In genomic region chr21:25573409-25574206, GRCh38 we compare ENCODE assay signal across 8 cellular contexts. TPM values are rescaled to one million over a fixed set of nuclear protein-coding genes. Genes with fewer than 3 reads are reported as not detected.
A peak's percentile ranks its signal among the peaks of the same experiment; 100 is the strongest.
DNase-seq lines count a peak whose midpoint lies in the region; ATAC-seq and TF ChIP-seq lines count a peak whose summit lies in the region.

No MANE protein-coding gene starts in this region.

- no peak overlapping the region for H3K27ac ChIP-seq in tibial nerve

- peaks cover 0 to 23% (median 2%) of the 10 kb centered on the region in 4 donors for H3K4me1 ChIP-seq in tibial nerve

- ATAC-seq in HG03342 (IDR thresholded peaks at IDR 0.05; ENCODE audit: unreplicated experiment) (peak; percentile 22), omental fat pad (ENCODE audit: low FRiP score) (peak; percentile 94)

- no peak overlapping the region for H3K4me3 ChIP-seq in tibial nerve

- no peaks in the 10 kb centered on the region for H3K27me3 ChIP-seq in tibial nerve

- no peak for TF ChIP-seq CTCF in omental fat pad (IDR thresholded peaks at IDR 0.05)
- no peak for TF ChIP-seq CTCF in tibial nerve (IDR thresholded peaks at IDR 0.05)

- no peak for TF ChIP-seq EP300 in tibial nerve (IDR thresholded peaks at IDR 0.05)

- H3K9me3 ChIP-seq in tibial nerve: no peaks in the 10 kb centered on the region

- no peak for TF ChIP-seq POLR2A in tibial nerve (IDR thresholded peaks at IDR 0.05)

- WGBS in tibial nerve, 2 donors: 55 to 56% methylated on average over 6 of the region's 6 CpGs

- peaks cover 0 to 19% (median 0%) of the 10 kb centered on the region in 3 donors for H3K36me3 ChIP-seq in tibial nerve

- DNase-seq in activated gamma-delta T cell treated with Interleukin-2 at 50 U/mL for 16 hours (peak; percentile 14), activated gamma-delta T cell (lab: John Stamatoyannopoulos, UW) (no peak), T-helper 1 cell (peak in 4 of 5 donors; percentile 19 to 79 (median 28)), brain pericyte (ENCODE audit: low read depth, low spot score) (peak; percentile 36), omental fat pad (ENCODE audit: low spot score) (no peak), NCI-H2171 treated with DMSO at 0.1 percent for 48 hours (lab: John Stamatoyannopoulos, UW) (no peak), tibial nerve (ENCODE audit: low spot score in 2 of 2) (no peak)

RNA-seq across cellular contexts. Expression of gene MRPL39, which starts 33.7 kb away (rescaled TPM):
- 10 to 100 TPM; 14.2 to 18.6 (median 14.9) TPM for total RNA-seq in omental fat pad
- 10 to 100 TPM; 14.5 to 22.3 (median 18.4) TPM for total RNA-seq in tibial nerve

Comparison
In these comparisons a context has a peak if more than half of its experiments do, and no peak if none do; other contexts are left out.
1. DNase-seq: peak in activated gamma-delta T cell treated with Interleukin-2 at 50 U/mL for 16 hours (single experiment), T-helper 1 cell (4 of 5) and brain pericyte (single experiment); none in activated gamma-delta T cell (single experiment), omental fat pad (single experiment), NCI-H2171 treated with DMSO at 0.1 percent for 48 hours (single experiment) and tibial nerve (0 of 2).